Comparison of ENCODE assay signal across 21 cellular contexts in the genomic region with DNA sequence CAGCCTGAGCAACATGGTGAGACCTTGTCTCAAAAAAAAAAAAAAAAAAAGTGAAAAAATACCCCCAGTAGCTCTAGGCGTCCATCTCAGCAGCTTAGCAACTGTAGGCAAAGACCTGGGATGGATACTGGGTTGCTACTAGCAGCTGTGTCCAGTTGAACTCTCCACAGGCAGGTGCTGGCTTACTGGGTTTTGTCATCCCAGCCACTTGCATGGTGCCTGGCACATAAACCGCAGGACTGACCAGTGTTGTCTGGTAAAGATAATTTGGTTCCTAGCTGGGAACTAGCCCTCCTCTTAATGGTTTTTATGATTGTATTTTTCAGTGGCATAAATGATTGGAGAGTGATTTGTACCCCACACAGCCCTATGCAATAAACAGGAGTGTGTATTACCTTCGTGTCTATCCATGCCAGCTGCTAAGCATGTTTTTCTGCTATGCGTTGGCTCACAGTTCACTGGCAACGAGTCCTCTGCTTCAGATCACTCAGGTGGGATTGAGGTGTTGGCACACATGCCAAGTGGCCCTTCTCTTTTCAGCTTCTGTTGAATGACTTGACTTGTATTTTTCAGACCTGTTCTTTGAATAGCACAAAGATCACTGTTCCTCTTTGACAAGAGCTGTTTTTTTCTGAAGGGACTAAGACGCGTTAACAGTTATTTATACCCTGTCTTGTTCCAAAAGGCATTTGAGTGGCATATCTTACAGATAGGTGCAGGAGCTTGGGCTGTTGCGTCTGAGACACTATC.
A peak's percentile ranks its signal among the peaks of the same experiment; 100 is the strongest.
DNase-seq lines count a peak whose midpoint lies in the region; ATAC-seq, FAIRE-seq and TF ChIP-seq lines count a peak whose summit lies in the region.
"Had no signal": no experiment of that assay in that cellular context is flagged by ENCODE, and none has a peak within 500 bp of the region (broad histone marks: within the 10 kb centered on the region; RNA-seq: fewer than 3 reads in every experiment).

No MANE protein-coding gene starts in this region.

- peak overlapping the region; percentile 54; the same call in 1 of the 2 replicates for H3K27ac ChIP-seq in BLaER1
- H3K27ac ChIP-seq: GM23248, HL-60, SJCRH30 had no signal

- TF ChIP-seq CTCF in bronchial epithelial cell (IDR thresholded peaks at IDR 0.05; ENCODE audit: insufficient read depth, low read length, severe bottlenecking) = no peak

- peaks cover 7% of the 10 kb centered on the region for H3K9me3 ChIP-seq in BLaER1
- H3K9me3 ChIP-seq: Caco-2, Peyer's patch, SJCRH30 had no signal

- no peak for ATAC-seq in HG03354 (IDR thresholded peaks at IDR 0.05; ENCODE audit: poor library complexity, severe bottlenecking, unreplicated experiment)
- no peak for ATAC-seq in HG02763 (IDR thresholded peaks at IDR 0.05; ENCODE audit: unreplicated experiment)
- ATAC-seq: HCT116, K562 had no signal

- H3K4me2 ChIP-seq in BLaER1 = peak overlapping the region; percentile 67

- FAIRE-seq in bronchial epithelial cell (lab: Jason Lieb, UNC) (peak; percentile 32), RCC 7860 (lab: Jason Lieb, UNC) (no peak)
- FAIRE-seq: K562 had no signal

- H3K27me3 ChIP-seq in BLaER1 (no peaks in the 10 kb centered on the region), bronchial epithelial cell (ENCODE audit: control insufficient read depth, insufficient read depth, low read length) (no peaks in the 10 kb centered on the region)
- H3K27me3 ChIP-seq: Peyer's patch, SJCRH30 had no signal

- H3K4me1 ChIP-seq in BLaER1 = peaks cover 61% of the 10 kb centered on the region
- H3K4me1 ChIP-seq: Caco-2, SJCRH30 had no signal

- H4K20me1 ChIP-seq in BLaER1 = no peaks in the 10 kb centered on the region; the same call in 1 of the 2 replicates

- H3K36me3 ChIP-seq in BLaER1 = peaks cover under 1% of the 10 kb centered on the region; the same call in 1 of the 2 replicates
- no peaks in the 10 kb centered on the region for H3K36me3 ChIP-seq in bronchial epithelial cell (ENCODE audit: control insufficient read depth, insufficient read depth, low read length)
- H3K36me3 ChIP-seq: Peyer's patch, SJCRH30 had no signal

- DNase-seq in DMS79 (lab: John Stamatoyannopoulos, UW) (peak; percentile 91), NCI-H2029 (lab: John Stamatoyannopoulos, UW) (peak; percentile 86), bronchial epithelial cell (ENCODE audit: low read depth) (no peak), RCC 7860 (ENCODE audit: low spot score) (no peak), AG20443 (ENCODE audit: low spot score) (no peak)
- DNase-seq: Caco-2, DMS53, GDM1, GM23248, NCI-H1048, NCI-H2081, NCI-H446, Peyer's patch, SJCRH30, SW 1271 had no signal

- H3K4me3 ChIP-seq in BLaER1 (no peak overlapping the region), bronchial epithelial cell (ENCODE audit: low read depth, low read length) (no peak overlapping the region)
- H3K4me3 ChIP-seq: GM23248, K562, Peyer's patch, SJCRH30 had no signal

- H3K9ac ChIP-seq in BLaER1 = no peak overlapping the region
- H3K9ac ChIP-seq: GM23248 had no signal

Comparison
In these comparisons a context has a peak if more than half of its experiments do, and no peak if none do; other contexts are left out.
1. DNase-seq: peak in DMS79 (single experiment) and NCI-H2029 (single experiment); none in bronchial epithelial cell (single experiment), RCC 7860 (single experiment) and AG20443 (single experiment).